2 cellular contexts compared by ENCODE assay signal in the genomic region with DNA sequence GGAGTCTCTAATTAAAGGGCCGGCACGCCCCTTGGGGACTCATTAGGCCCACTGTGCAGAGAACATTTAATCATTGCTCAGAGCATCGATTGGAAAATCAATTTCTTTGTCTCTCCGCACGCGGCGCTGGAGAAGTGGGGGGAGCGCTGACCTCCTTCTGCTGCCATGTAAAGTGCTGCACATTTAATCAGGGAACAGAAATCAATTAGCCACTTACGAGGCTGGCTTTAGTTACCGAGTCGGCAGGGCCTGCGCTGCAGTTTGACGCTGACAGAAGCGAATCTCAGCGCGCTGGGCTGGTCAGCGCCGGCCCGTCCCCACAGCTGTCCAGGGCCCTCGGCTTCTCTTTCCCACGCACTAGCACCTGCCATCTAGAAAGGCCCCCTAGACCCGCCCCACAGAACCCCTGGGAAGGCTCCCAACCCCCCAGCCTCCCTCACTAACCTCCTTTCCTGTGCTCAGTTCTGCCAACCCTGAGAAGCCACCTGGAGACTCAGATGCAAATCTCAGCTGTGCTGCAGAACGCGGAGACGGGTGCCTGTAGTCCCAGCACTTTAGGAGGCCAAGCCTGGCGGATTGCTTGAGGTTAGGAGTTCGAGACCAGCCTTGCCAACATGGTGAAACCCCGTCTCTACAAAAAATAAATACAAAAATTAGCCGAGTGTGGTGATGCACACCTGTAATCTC.
TF ChIP-seq lines count a peak whose summit lies in the region.

No MANE protein-coding gene starts in this region.

TF ChIP-seq in H1, 55 proteins besides CTCF, POLR2A, EP300 and RAD21:
- TF ChIP-seq E2F6 (IDR thresholded peaks at IDR 0.05) (peak; percentile 55), SUZ12 (IDR thresholded peaks at IDR 0.05; ENCODE audit: low read length) (0 out of 2 replicates have a peak, but pooled peaks have one; percentile 18), MAFK (IDR thresholded peaks at IDR 0.05; ENCODE audit: low read depth, low read length) (no peak)
- TF ChIP-seq, protein P1, sequence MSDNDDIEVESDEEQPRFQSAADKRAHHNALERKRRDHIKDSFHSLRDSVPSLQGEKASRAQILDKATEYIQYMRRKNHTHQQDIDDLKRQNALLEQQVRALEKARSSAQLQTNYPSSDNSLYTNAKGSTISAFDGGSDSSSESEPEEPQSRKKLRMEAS (IDR thresholded peaks at IDR 0.05): peak; percentile 46
TF ChIP-seq in H1: peak in this region for 3.

TF ChIP-seq in neural cell, 6 proteins besides CTCF, POLR2A, EP300 and RAD21:
- TF ChIP-seq EZH2 (IDR thresholded peaks at IDR 0.05; ENCODE audit: borderline replicate concordance, insufficient read depth, low read length, poor library complexity, severe bottlenecking): no peak
- no peak for TF ChIP-seq SMC3 (conservative IDR thresholded peaks at IDR 0.05; ENCODE audit: poor library complexity)
- no peak for TF ChIP-seq MXI1 (conservative IDR thresholded peaks at IDR 0.05; ENCODE audit: poor library complexity, severe bottlenecking)
- TF ChIP-seq REST (IDR thresholded peaks at IDR 0.05; ENCODE audit: borderline replicate concordance): no peak
- no peak for TF ChIP-seq TAF1 (IDR thresholded peaks at IDR 0.05; ENCODE audit: low read depth)
- TF ChIP-seq POLR2AphosphoS5 (IDR thresholded peaks at IDR 0.05): no peak
